In the genomic region with DNA sequence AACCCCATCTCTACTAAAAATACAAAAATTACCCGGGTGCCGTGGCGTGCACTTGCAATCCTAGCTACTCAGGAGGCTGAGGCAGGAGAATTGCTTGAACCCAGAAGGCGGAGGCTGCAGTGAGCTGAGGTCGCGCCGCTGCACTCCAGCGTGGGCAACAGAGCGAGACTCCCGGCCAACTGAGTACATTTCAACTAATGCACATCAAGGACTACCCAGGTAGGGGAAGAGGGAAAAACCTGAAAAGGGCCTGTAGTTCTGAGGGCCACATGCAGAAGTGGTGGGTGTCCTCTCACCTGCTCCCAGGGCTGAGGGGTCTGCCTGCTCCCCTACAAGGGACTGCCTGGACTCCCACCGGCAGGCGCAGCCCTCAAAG, we compare ENCODE assay signal across 7 cellular contexts. TPM values are rescaled to one million over a fixed set of nuclear protein-coding genes. Genes with fewer than 3 reads are reported as not detected.
DNase-seq lines count a peak whose midpoint lies in the region; ATAC-seq and TF ChIP-seq lines count a peak whose summit lies in the region.

No MANE protein-coding gene starts in this region.

- DNase-seq in ascending aorta (ENCODE audit: low spot score in 2 of 2): no peak
- DNase-seq in stomach: no peak
- DNase-seq in HCEC 1CT: no peak
- DNase-seq in Ammon's horn (ENCODE audit: low spot score): no peak

- TF ChIP-seq POLR2A in stomach (IDR thresholded peaks at IDR 0.05): no peak

- WGBS in stomach, 5 donors: 23 to 86% (median 49%) methylated on average over 7 to 12 of the region's 12 CpGs

- H3K27me3 ChIP-seq in ascending aorta (no peaks in the 10 kb centered on the region), layer of hippocampus (ENCODE audit: control insufficient read depth, insufficient read depth, low read length) (peaks cover 3% of the 10 kb centered on the region), stomach (no peaks in the 10 kb centered on the region)

- H3K4me1 ChIP-seq in ascending aorta (peaks cover 0 to 3% of the 10 kb centered on the region in 2 donors), stomach (peaks cover 30 to 71% (median 50%) of the 10 kb centered on the region in 4 donors)

- ATAC-seq in HG02678 (IDR thresholded peaks at IDR 0.05; ENCODE audit: unreplicated experiment) (peak; percentile 7), GM18498 (IDR thresholded peaks at IDR 0.05; ENCODE audit: unreplicated experiment) (no peak)

- TF ChIP-seq EP300 in stomach (IDR thresholded peaks at IDR 0.05): no peak

- TF ChIP-seq CTCF in ascending aorta (IDR thresholded peaks at IDR 0.05): no peak
- TF ChIP-seq CTCF in stomach (IDR thresholded peaks at IDR 0.05): no peak

- H3K9me3 ChIP-seq in ascending aorta (no peaks in the 10 kb centered on the region), stomach (no peaks in the 10 kb centered on the region)

- peak overlapping the region; percentile 34 to 76 for H3K27ac ChIP-seq in ascending aorta
- peak overlapping the region; percentile 57 for H3K27ac ChIP-seq in layer of hippocampus (ENCODE audit: low read depth, low read length)
- H3K27ac ChIP-seq in stomach: peak overlapping the region; percentile 86 to 95 (median 92)

- H3K4me3 ChIP-seq in ascending aorta: peak overlapping the region; percentile 51 to 73
- peak overlapping the region; percentile 43 to 59 (median 52) for H3K4me3 ChIP-seq in stomach

- intact Hi-C loops in ascending aorta (cut with DNase I): no loop called here
- intact Hi-C loops in stomach (cut with DNase I; ENCODE audit: low total_unique reads): no loop called here

- H3K36me3 ChIP-seq in ascending aorta: no peaks in the 10 kb centered on the region
- no peaks in the 10 kb centered on the region for H3K36me3 ChIP-seq in stomach

RNA-seq across cellular contexts. Expression of gene SLC16A5, which starts 0.6 kb away (rescaled TPM):
- total RNA-seq in ascending aorta (101 TPM), stomach (100 to 1,000 TPM in 1 of 5 donors, 10 to 100 TPM in 4; 30.3 to 132 (median 57.1) TPM)
- polyA plus RNA-seq in stomach: 1 to 10 TPM; 6.8 to 9.0 (median 7.9) TPM

RNA-seq across cellular contexts. Expression of gene ARMC7, which starts 22.6 kb away (rescaled TPM):
- total RNA-seq in ascending aorta (1.4 TPM), stomach (10 to 100 TPM in 4 of 5 donors, 1 to 10 TPM in 1; 2.2 to 26.8 (median 13.9) TPM)
- polyA plus RNA-seq in stomach: 10 to 100 TPM in 2 of 3 donors, 1 to 10 TPM in 1; 9.6 to 10.8 (median 10.7) TPM

RNA-seq across cellular contexts. Expression of gene KCTD2, which starts 40.1 kb away (rescaled TPM):
- total RNA-seq in ascending aorta (31.4 TPM), stomach (10 to 100 TPM in 4 of 5 donors, 1 to 10 TPM in 1; 9.9 to 25.8 (median 12.5) TPM)
- polyA plus RNA-seq in stomach: 10 to 100 TPM; 10.6 to 13.1 (median 11.2) TPM

RNA-seq across cellular contexts. Expression of gene ATP5PD, which starts 40.4 kb away (rescaled TPM):
- total RNA-seq in ascending aorta: 133 TPM
- total RNA-seq in stomach: 100 to 1,000 TPM in 4 of 5 donors, 10 to 100 TPM in 1; 77.0 to 307 (median 205) TPM
- 100 to 1,000 TPM; 474 to 681 (median 546) TPM for polyA plus RNA-seq in stomach

RNA-seq across cellular contexts. Expression of gene NT5C, which starts 44.4 kb away (rescaled TPM):
- 18.3 TPM for total RNA-seq in ascending aorta
- total RNA-seq in stomach: 100 to 1,000 TPM in 3 of 5 donors, 10 to 100 TPM in 2; 24.1 to 472 (median 150) TPM
- 100 to 1,000 TPM in 2 of 3 donors, 10 to 100 TPM in 1; 60.5 to 120 (median 117) TPM for polyA plus RNA-seq in stomach
